ENCODE assay signal across 1 cellular context in the genomic region with DNA sequence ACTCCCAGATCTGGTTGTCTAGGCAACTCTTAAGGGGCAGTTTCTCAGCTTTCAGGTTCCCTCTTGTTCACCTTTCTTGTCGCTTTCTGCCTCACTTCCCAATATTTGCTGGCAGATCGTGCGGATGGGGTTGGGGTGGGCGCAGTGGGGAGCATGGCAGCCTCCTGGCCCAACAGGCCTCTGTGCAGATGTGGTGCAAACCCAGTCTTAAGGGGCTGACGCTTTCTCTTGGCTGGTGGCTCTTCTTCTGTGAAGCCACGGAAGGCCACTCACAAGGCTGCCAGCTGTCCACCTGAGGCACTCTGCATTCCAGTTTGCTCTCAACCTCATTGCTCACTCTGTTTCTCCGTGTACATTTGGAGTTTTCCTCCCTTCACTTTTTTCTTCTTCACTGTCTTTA.
TF ChIP-seq lines count a peak whose summit lies in the region.

No MANE protein-coding gene starts in this region.

TF ChIP-seq in HepG2, 621 proteins besides CTCF, POLR2A, EP300 and RAD21:
- TF ChIP-seq ZNF232 (CRISPR knock-in tag; IDR thresholded peaks at IDR 0.05; ENCODE audit: borderline replicate concordance), result no peak
- TF ChIP-seq NCOR1 (IDR thresholded peaks at IDR 0.05; ENCODE audit: borderline replicate concordance, low read length), result no peak
- TF ChIP-seq, protein P1, sequence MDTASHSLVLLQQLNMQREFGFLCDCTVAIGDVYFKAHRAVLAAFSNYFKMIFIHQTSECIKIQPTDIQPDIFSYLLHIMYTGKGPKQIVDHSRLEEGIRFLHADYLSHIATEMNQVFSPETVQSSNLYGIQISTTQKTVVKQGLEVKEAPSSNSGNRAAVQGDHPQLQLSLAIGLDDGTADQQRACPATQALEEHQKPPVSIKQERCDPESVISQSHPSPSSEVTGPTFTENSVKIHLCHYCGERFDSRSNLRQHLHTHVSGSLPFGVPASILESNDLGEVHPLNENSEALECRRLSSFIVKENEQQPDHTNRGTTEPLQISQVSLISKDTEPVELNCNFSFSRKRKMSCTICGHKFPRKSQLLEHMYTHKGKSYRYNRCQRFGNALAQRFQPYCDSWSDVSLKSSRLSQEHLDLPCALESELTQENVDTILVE (CRISPR knock-in tag; IDR thresholded peaks at IDR 0.05), result no peak
- TF ChIP-seq JUNB (CRISPR knock-in tag; IDR thresholded peaks at IDR 0.05; ENCODE audit: borderline replicate concordance), result no peak
- TF ChIP-seq, protein P2, sequence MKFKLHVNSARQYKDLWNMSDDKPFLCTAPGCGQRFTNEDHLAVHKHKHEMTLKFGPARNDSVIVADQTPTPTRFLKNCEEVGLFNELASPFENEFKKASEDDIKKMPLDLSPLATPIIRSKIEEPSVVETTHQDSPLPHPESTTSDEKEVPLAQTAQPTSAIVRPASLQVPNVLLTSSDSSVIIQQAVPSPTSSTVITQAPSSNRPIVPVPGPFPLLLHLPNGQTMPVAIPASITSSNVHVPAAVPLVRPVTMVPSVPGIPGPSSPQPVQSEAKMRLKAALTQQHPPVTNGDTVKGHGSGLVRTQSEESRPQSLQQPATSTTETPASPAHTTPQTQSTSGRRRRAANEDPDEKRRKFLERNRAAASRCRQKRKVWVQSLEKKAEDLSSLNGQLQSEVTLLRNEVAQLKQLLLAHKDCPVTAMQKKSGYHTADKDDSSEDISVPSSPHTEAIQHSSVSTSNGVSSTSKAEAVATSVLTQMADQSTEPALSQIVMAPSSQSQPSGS (CRISPR knock-in tag; IDR thresholded peaks at IDR 0.05), result no peak
- TF ChIP-seq ZNF333 (CRISPR knock-in tag; IDR thresholded peaks at IDR 0.05; ENCODE audit: borderline replicate concordance), result no peak
